ENCODE assay signal across 8 cellular contexts in the genomic region with DNA sequence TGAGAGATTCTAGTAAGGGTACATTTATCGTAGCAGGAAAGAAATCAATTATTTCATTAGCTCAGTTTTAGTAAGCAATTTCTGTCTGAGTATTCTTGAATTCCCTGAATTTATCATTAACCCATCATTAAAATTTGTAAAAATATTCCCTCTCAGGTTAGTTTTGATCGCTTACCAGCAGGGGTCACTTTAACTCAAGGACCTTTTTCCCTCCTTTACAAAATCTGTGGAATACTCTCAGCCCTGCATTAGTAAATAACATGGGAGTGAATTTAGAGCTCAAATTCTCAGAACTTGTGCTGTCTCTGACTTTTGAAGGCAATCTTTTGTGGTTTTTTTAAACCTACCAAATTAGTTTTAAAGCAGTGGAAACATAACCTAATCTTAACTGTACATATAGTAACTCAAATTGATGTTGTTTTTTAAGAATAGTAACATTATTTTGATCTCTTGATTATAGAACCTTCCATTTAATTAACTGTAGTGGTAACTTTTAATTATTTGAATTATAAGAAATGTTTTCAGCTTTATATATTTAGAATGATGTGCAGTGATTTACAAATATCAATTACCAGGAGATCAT.
A peak's percentile ranks its signal among the peaks of the same experiment; 100 is the strongest.
DNase-seq lines count a peak whose midpoint lies in the region; ATAC-seq and TF ChIP-seq lines count a peak whose summit lies in the region.

No MANE protein-coding gene starts in this region.

- H3K4me3 ChIP-seq in heart right ventricle (no peak overlapping the region), epithelial cell of proximal tubule (ENCODE audit: low read depth, low read length) (no peak overlapping the region)

- no peak overlapping the region for H3K27ac Mint-ChIP-seq in activated T-helper 1 cell treated with anti-CD3 and anti-CD28 coated beads, Interleukin-12 subunit alpha, Interleukin-12 subunit beta, Interleukin-2, Interleukin-4 antibody, amounts not matched to agents 30 ng/mL and 10 ng/mL and 1 ng/mL, durations not matched to agents 14 hours and 24 hours and 36 hours

- TF ChIP-seq CTCF in heart right ventricle (IDR thresholded peaks at IDR 0.05) (peak; percentile 29 to 78 (median 63)), epithelial cell of proximal tubule (conservative IDR thresholded peaks at IDR 0.05; ENCODE audit: low read depth, low read length) (peak; percentile 69)

- H3K27me3 ChIP-seq in heart right ventricle: no peaks in the 10 kb centered on the region

- peaks cover 9% of the 10 kb centered on the region for H3K36me3 Mint-ChIP-seq in activated T-helper 1 cell treated with anti-CD3 and anti-CD28 coated beads, Interleukin-12 subunit alpha, Interleukin-12 subunit beta, Interleukin-2, Interleukin-4 antibody, amounts not matched to agents 30 ng/mL and 10 ng/mL and 1 ng/mL, durations not matched to agents 14 hours and 24 hours and 36 hours (ENCODE audit: low read depth)

- ATAC-seq in heart right ventricle (no peak), Right ventricle myocardium inferior (no peak), GM19023 (IDR thresholded peaks at IDR 0.05; ENCODE audit: unreplicated experiment) (no peak)

- H3K27me3 Mint-ChIP-seq in activated T-helper 1 cell treated with anti-CD3 and anti-CD28 coated beads, Interleukin-12 subunit alpha, Interleukin-12 subunit beta, Interleukin-2, Interleukin-4 antibody, amounts not matched to agents 30 ng/mL and 10 ng/mL and 1 ng/mL, durations not matched to agents 14 hours and 24 hours and 36 hours (ENCODE audit: insufficient read depth): no peaks in the 10 kb centered on the region

- 51% methylated on average over 2 of the region's 2 CpGs for WGBS in heart right ventricle, 2 donors

- no peaks in the 10 kb centered on the region for H3K4me1 Mint-ChIP-seq in activated T-helper 1 cell treated with anti-CD3 and anti-CD28 coated beads, Interleukin-12 subunit alpha, Interleukin-12 subunit beta, Interleukin-2, Interleukin-4 antibody, amounts not matched to agents 30 ng/mL and 10 ng/mL and 1 ng/mL, durations not matched to agents 14 hours and 24 hours and 36 hours (ENCODE audit: low read depth)

- H3K36me3 ChIP-seq in heart right ventricle: peaks cover 0 to 32% (median 0%) of the 10 kb centered on the region in 9 donors

- no peak overlapping the region for H3K4me3 Mint-ChIP-seq in activated T-helper 1 cell treated with anti-CD3 and anti-CD28 coated beads, Interleukin-12 subunit alpha, Interleukin-12 subunit beta, Interleukin-2, Interleukin-4 antibody, amounts not matched to agents 30 ng/mL and 10 ng/mL and 1 ng/mL, durations not matched to agents 14 hours and 24 hours and 36 hours

- peak in 1 of 2 donors; percentile 13 for DNase-seq in heart right ventricle
- no peak for DNase-seq in Right ventricle myocardium inferior (ENCODE audit: missing footprints)
- DNase-seq in NCI-H748 (lab: John Stamatoyannopoulos, UW; ENCODE audit: unreplicated experiment): peak; percentile 39
- no peak for DNase-seq in epithelial cell of proximal tubule (ENCODE audit: low read depth)
- peak; percentile 10 for DNase-seq in pulmonary artery endothelial cell (ENCODE audit: low read depth, low spot score)
- no peak for DNase-seq in NCI-H187 treated with DMSO at 0.1 percent for 48 hours (lab: John Stamatoyannopoulos, UW)
- DNase-seq in activated T-helper 1 cell treated with anti-CD3 and anti-CD28 coated beads, Interleukin-12 subunit alpha, Interleukin-12 subunit beta, Interleukin-2, Interleukin-4 antibody, amounts not matched to agents 30 ng/mL and 10 ng/mL and 1 ng/mL, durations not matched to agents 14 hours and 24 hours and 36 hours (ENCODE audit: low spot score): no peak

- H3K27ac ChIP-seq in heart right ventricle: no peak overlapping the region

- H3K4me1 ChIP-seq in heart right ventricle: no peaks in the 10 kb centered on the region

- intact Hi-C loops in heart right ventricle (cut with DNase I) (loop anchor here (1.0 to 10.0 kb wide), 11 partner anchors 105 to 265 kb away; no protein-coding TSS in a partner anchor), Right ventricle myocardium inferior (cut with DNase I) (loop anchor here (2.0 to 5.0 kb wide), 3 partner anchors 107 to 267 kb away; no protein-coding TSS in a partner anchor)
- intact Hi-C loops in activated T-helper 1 cell treated with anti-CD3 and anti-CD28 coated beads, Interleukin-12 subunit alpha, Interleukin-12 subunit beta, Interleukin-2, Interleukin-4 antibody, amounts not matched to agents 30 ng/mL and 10 ng/mL and 1 ng/mL, durations not matched to agents 14 hours and 24 hours and 36 hours (cut with micrococcal nuclease): loop anchor here (1.0 kb wide), 1 partner anchor 234 kb away; no protein-coding TSS in a partner anchor

- H3K9me3 ChIP-seq in heart right ventricle: no peaks in the 10 kb centered on the region

- H3K9me3 Mint-ChIP-seq in activated T-helper 1 cell treated with anti-CD3 and anti-CD28 coated beads, Interleukin-12 subunit alpha, Interleukin-12 subunit beta, Interleukin-2, Interleukin-4 antibody, amounts not matched to agents 30 ng/mL and 10 ng/mL and 1 ng/mL, durations not matched to agents 14 hours and 24 hours and 36 hours: no peaks in the 10 kb centered on the region

Comparison
In these comparisons a context has a peak if more than half of its experiments do, and no peak if none do; other contexts are left out.
1. DNase-seq: peak in NCI-H748 (single experiment) and pulmonary artery endothelial cell (single experiment); none in Right ventricle myocardium inferior (single experiment), epithelial cell of proximal tubule (single experiment), NCI-H187 treated with DMSO at 0.1 percent for 48 hours (single experiment) and activated T-helper 1 cell treated with anti-CD3 and anti-CD28 coated beads, Interleukin-12 subunit alpha, Interleukin-12 subunit beta, Interleukin-2, Interleukin-4 antibody, amounts not matched to agents 30 ng/mL and 10 ng/mL and 1 ng/mL, durations not matched to agents 14 hours and 24 hours and 36 hours (single experiment).